8 cellular contexts compared by ENCODE assay signal in genomic region chr1:171245458-171246064, GRCh38. TPM values are rescaled to one million over a fixed set of nuclear protein-coding genes. Genes with fewer than 3 reads are reported as not detected.
DNase-seq lines count a peak whose midpoint lies in the region; ATAC-seq and TF ChIP-seq lines count a peak whose summit lies in the region.

No MANE protein-coding gene starts in this region.

- H3K4me1 ChIP-seq in foreskin keratinocyte, result no peaks in the 10 kb centered on the region

- H3K27ac ChIP-seq in foreskin keratinocyte, result no peak overlapping the region

- ATAC-seq in GM19468 (IDR thresholded peaks at IDR 0.05; ENCODE audit: extremely low read depth, unreplicated experiment) (peak; percentile 86), foreskin keratinocyte (peak; percentile 80)

- peak; percentile 27 for DNase-seq in NCI-H2107 treated with DMSO at 0.1 percent for 48 hours (lab: John Stamatoyannopoulos, UW; ENCODE audit: unreplicated experiment)
- DNase-seq in NCI-H2107 (lab: John Stamatoyannopoulos, UW), result no peak
- peak; percentile 28 for DNase-seq in HK-2 (ENCODE audit: unreplicated experiment)
- DNase-seq in SW480 (ENCODE audit: low spot score), result peak; percentile 47
- DNase-seq in foreskin keratinocyte, result no peak
- peak; percentile 5 for DNase-seq in pulmonary artery endothelial cell (ENCODE audit: low read depth, low spot score)
- no peak for DNase-seq in NK-92 (lab: John Stamatoyannopoulos, UW; ENCODE audit: unreplicated experiment)

- peak; percentile 74 for TF ChIP-seq CTCF in foreskin keratinocyte (conservative IDR thresholded peaks at IDR 0.05)

- no peaks in the 10 kb centered on the region for H3K27me3 ChIP-seq in foreskin keratinocyte

RNA-seq across cellular contexts. Expression of gene FMO1, which starts 2.7 kb away (rescaled TPM):
- total RNA-seq in foreskin keratinocyte (not detected in 2 replicates), pulmonary artery endothelial cell (not detected in 2 replicates)
- not detected in 2 replicates for polyA plus RNA-seq in foreskin keratinocyte

Comparison
In these comparisons a context has a peak if more than half of its experiments do, and no peak if none do; other contexts are left out.
1. DNase-seq: peak in NCI-H2107 treated with DMSO at 0.1 percent for 48 hours (single experiment), HK-2 (single experiment), SW480 (single experiment) and pulmonary artery endothelial cell (single experiment); none in NCI-H2107 (single experiment), foreskin keratinocyte (0 of 2) and NK-92 (single experiment).